ENCODE assay signal across 12 cellular contexts in genomic region chr10:119412831-119413737, GRCh38.
DNase-seq lines count a peak whose midpoint lies in the region; FAIRE-seq and TF ChIP-seq lines count a peak whose summit lies in the region.
"Had no signal": no experiment of that assay in that cellular context is flagged by ENCODE, and none has a peak within 500 bp of the region (broad histone marks: within the 10 kb centered on the region; RNA-seq: fewer than 3 reads in every experiment).

No MANE protein-coding gene starts in this region.

- no peak for TF ChIP-seq CTCF in fibroblast of lung (conservative IDR thresholded peaks at IDR 0.05 in 1 of 2, IDR thresholded peaks at IDR 0.05 in 1 of 2; ENCODE audit: low read depth in 1 of 2, low read length in 2 of 2)
- TF ChIP-seq CTCF in nephron progenitor cell (IDR thresholded peaks at IDR 0.05), result no peak
- no peak for TF ChIP-seq CTCF in chondrocyte (IDR thresholded peaks at IDR 0.05)
- no peak for TF ChIP-seq CTCF in D721Med (IDR thresholded peaks at IDR 0.05; ENCODE audit: insufficient read depth, missing control alignments)

- FAIRE-seq in D721Med (lab: Jason Lieb, UNC), result no peak

- H3K4me2 ChIP-seq in BLaER1 (peak overlapping the region; percentile 80), fibroblast of lung (ENCODE audit: extremely low read depth, insufficient read depth, low read length) (peak overlapping the region; percentile 23)

- 0 out of 2 replicates have a peak overlapping the region, but pooled peaks have one; percentile 24 for H3K9ac ChIP-seq in BLaER1
- peak overlapping the region; percentile 72 for H3K9ac ChIP-seq in fibroblast of lung (ENCODE audit: insufficient read depth, low read length)

- H3K27ac Mint-ChIP-seq in nephron progenitor cell (peak overlapping the region; percentile 96), chondrocyte (ENCODE audit: unreplicated experiment) (no peak overlapping the region)

- H3K27me3 ChIP-seq in BLaER1, result no peaks in the 10 kb centered on the region
- H3K27me3 ChIP-seq in fibroblast of lung (ENCODE audit: control insufficient read depth, insufficient read depth, low read length), result no peaks in the 10 kb centered on the region
- H3K27me3 ChIP-seq: brain microvascular endothelial cell had no signal

- no peaks in the 10 kb centered on the region for H4K20me1 ChIP-seq in BLaER1
- H4K20me1 ChIP-seq in fibroblast of lung (ENCODE audit: control insufficient read depth, extremely low read depth, insufficient read depth, low read length), result no peaks in the 10 kb centered on the region

- peaks cover 6% of the 10 kb centered on the region for H3K79me2 ChIP-seq in fibroblast of lung (ENCODE audit: control insufficient read depth, insufficient read depth, low read length)

- H3K27ac ChIP-seq in BLaER1 (no peak overlapping the region), fibroblast of lung (ENCODE audit: insufficient read depth, low read length) (peak overlapping the region; percentile 92), substantia nigra (ENCODE audit: low read depth, low read length, poor library complexity, severe bottlenecking) (no peak overlapping the region)
- H3K27ac ChIP-seq: brain microvascular endothelial cell had no signal

- H3K4me1 Mint-ChIP-seq in nephron progenitor cell (peaks cover 96% of the 10 kb centered on the region), chondrocyte (ENCODE audit: low read depth) (peaks cover 28% of the 10 kb centered on the region)

- no peak overlapping the region for H2AFZ ChIP-seq in fibroblast of lung (ENCODE audit: low read length)

- peak; percentile 56 for DNase-seq in NCI-H524 treated with DMSO at 0.1 percent for 48 hours (lab: John Stamatoyannopoulos, UW)
- DNase-seq in fibroblast of lung (ENCODE audit: low read depth in 2 of 2), result peak; percentile 39 to 65
- DNase-seq in nephron progenitor cell, result peak; percentile 29
- DNase-seq in chondrocyte (ENCODE audit: low spot score), result no peak
- DNase-seq in NCI-H2107 (lab: John Stamatoyannopoulos, UW), result no peak
- DNase-seq in D721Med (ENCODE audit: insufficient read length, low spot score), result no peak
- DNase-seq in substantia nigra (lab: John Stamatoyannopoulos, UW), result no peak
- DNase-seq: activated CD4-positive, alpha-beta T cell treated with anti-CD3 and anti-CD28 coated beads, Interleukin-2, amount 50 U/mL, for 1 hour; Kasumi-1 had no signal

- peaks cover 30% of the 10 kb centered on the region for H3K4me1 ChIP-seq in BLaER1
- H3K4me1 ChIP-seq in fibroblast of lung (ENCODE audit: control insufficient read depth, extremely low read depth, insufficient read depth, low read length), result peaks cover 30% of the 10 kb centered on the region

- H3K36me3 Mint-ChIP-seq in nephron progenitor cell (ENCODE audit: low read depth) (no peaks in the 10 kb centered on the region), chondrocyte (ENCODE audit: low read depth) (peaks cover 1% of the 10 kb centered on the region)

- H3K4me3 Mint-ChIP-seq in nephron progenitor cell (peak overlapping the region; percentile 64), chondrocyte (ENCODE audit: unreplicated experiment) (no peak overlapping the region)
- H3K4me3 Mint-ChIP-seq: CD14-positive monocyte had no signal

- H3K9me3 Mint-ChIP-seq in nephron progenitor cell, result no peaks in the 10 kb centered on the region
- H3K9me3 Mint-ChIP-seq in chondrocyte (ENCODE audit: low read depth), result no peaks in the 10 kb centered on the region
- H3K9me3 Mint-ChIP-seq: CD14-positive monocyte had no signal

- H3K9me3 ChIP-seq in BLaER1, result no peaks in the 10 kb centered on the region
- H3K9me3 ChIP-seq in fibroblast of lung (ENCODE audit: control insufficient read depth, insufficient read depth, low read depth, low read length), result no peaks in the 10 kb centered on the region

- no peaks in the 10 kb centered on the region for H3K36me3 ChIP-seq in BLaER1
- H3K36me3 ChIP-seq in fibroblast of lung (ENCODE audit: control insufficient read depth, insufficient read depth, low read length), result no peaks in the 10 kb centered on the region
- H3K36me3 ChIP-seq: brain microvascular endothelial cell had no signal

- H3K4me3 ChIP-seq in BLaER1, result no peak overlapping the region
- no peak overlapping the region for H3K4me3 ChIP-seq in fibroblast of lung (replicated peaks in 1 of 4; ENCODE audit: control extremely low read depth in 1 of 4, insufficient read depth in 1 of 4, low read depth in 3 of 4, low read length in 4 of 4)

- peaks cover 9% of the 10 kb centered on the region for H3K27me3 Mint-ChIP-seq in nephron progenitor cell (ENCODE audit: low read depth, poor library complexity)
- H3K27me3 Mint-ChIP-seq in chondrocyte (ENCODE audit: low read depth), result no peaks in the 10 kb centered on the region

Comparison
In these comparisons a context has a peak if more than half of its experiments do, and no peak if none do; other contexts are left out.
1. DNase-seq: peak in NCI-H524 treated with DMSO at 0.1 percent for 48 hours (single experiment), fibroblast of lung (2 of 2) and nephron progenitor cell (single experiment); none in chondrocyte (single experiment), NCI-H2107 (single experiment), D721Med (single experiment) and substantia nigra (0 of 49).